19 cellular contexts compared by ENCODE assay signal in the genomic region with DNA sequence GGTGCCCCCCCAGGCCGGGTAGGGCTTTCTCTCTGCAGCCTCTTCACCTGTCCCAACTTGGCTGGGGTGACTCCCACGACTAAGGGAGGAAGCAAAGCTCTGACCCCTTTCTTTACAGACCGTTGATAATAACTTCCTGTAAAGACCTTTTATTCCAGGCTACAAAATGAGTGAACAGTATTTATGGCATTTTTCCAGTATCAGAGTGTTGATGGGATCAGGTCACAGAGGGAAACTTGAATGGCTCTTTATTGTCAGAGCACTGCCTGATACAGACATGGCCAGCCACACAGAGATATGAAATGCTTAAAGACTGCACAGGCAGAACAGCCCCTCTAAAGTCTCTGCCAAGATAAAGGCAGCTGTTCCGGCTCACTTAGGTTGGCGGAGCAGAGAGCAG.
A peak's percentile ranks its signal among the peaks of the same experiment; 100 is the strongest.
DNase-seq lines count a peak whose midpoint lies in the region; ATAC-seq, FAIRE-seq and TF ChIP-seq lines count a peak whose summit lies in the region.
"Had no signal": no experiment of that assay in that cellular context is flagged by ENCODE, and none has a peak within 500 bp of the region (broad histone marks: within the 10 kb centered on the region; RNA-seq: fewer than 3 reads in every experiment).

No MANE protein-coding gene starts in this region.

- no peak for TF ChIP-seq RAD21 in HepG2 (CRISPR knock-in tag; IDR thresholded peaks at IDR 0.05)

- H3K9ac ChIP-seq in HepG2 (ENCODE audit: insufficient read depth, low read depth, low read length) = no peak overlapping the region
- H3K9ac ChIP-seq: neural progenitor cell had no signal

- TF ChIP-seq POLR2A in right lobe of liver (IDR thresholded peaks at IDR 0.05) (no peak), HepG2 (IDR thresholded peaks at IDR 0.05; ENCODE audit: insufficient read depth in 1 of 2, low read depth in 2 of 2, low read length in 2 of 2) (no peak), tibial nerve (IDR thresholded peaks at IDR 0.05) (no peak)

- H3K9me3 ChIP-seq in right lobe of liver (no peaks in the 10 kb centered on the region), HepG2 (ENCODE audit: low read length) (peaks cover 9% of the 10 kb centered on the region), tibial nerve (no peaks in the 10 kb centered on the region)
- H3K9me3 ChIP-seq: colonic mucosa, testis had no signal

- CTCF ChIA-PET in HepG2 (lab: Yijun Ruan, JAX; ENCODE audit: low intra/inter-chr PET ratio, low total read pairs) = no interaction called here

- no TSS peak for BruUV-seq in HepG2 (replicated peaks; lab: Mats Ljungman, UMichigan)

- no peak for TF ChIP-seq CTCF in right lobe of liver (IDR thresholded peaks at IDR 0.05)
- TF ChIP-seq CTCF in HepG2 (CRISPR knock-in tag; IDR thresholded peaks at IDR 0.05) = no peak
- TF ChIP-seq CTCF in tibial nerve (IDR thresholded peaks at IDR 0.05) = no peak

- FAIRE-seq in HepG2 (lab: Jason Lieb, UNC) = no peak
- FAIRE-seq: H54 had no signal

- no peaks in the 10 kb centered on the region for H3K4me1 ChIP-seq in right lobe of liver
- H3K4me1 ChIP-seq in HepG2 (ENCODE audit: insufficient read depth, low read length) = no peaks in the 10 kb centered on the region
- peaks cover 0 to 72% (median 20%) of the 10 kb centered on the region in 4 donors for H3K4me1 ChIP-seq in tibial nerve
- H3K4me1 ChIP-seq: colonic mucosa had no signal

- no peaks in the 10 kb centered on the region for H3K27me3 ChIP-seq in right lobe of liver
- no peaks in the 10 kb centered on the region; a peak in 1 of 5 replicates for H3K27me3 ChIP-seq in HepG2 (ENCODE audit: control insufficient read depth in 1 of 2, insufficient read depth in 2 of 2, low read length in 2 of 2)
- H3K27me3 ChIP-seq in tibial nerve = no peaks in the 10 kb centered on the region
- H3K27me3 ChIP-seq: colonic mucosa, neural progenitor cell, testis had no signal

- peak in 3 of 4 donors; percentile 12 to 56 (median 53) for ATAC-seq in right lobe of liver
- no peak for ATAC-seq in HepG2
- ATAC-seq in left lobe of liver = peak; percentile 21
- no peak for ATAC-seq in GM21717 (IDR thresholded peaks at IDR 0.05; ENCODE audit: unreplicated experiment)
- ATAC-seq: stimulated activated effector memory CD8-positive, alpha-beta T cell treated with anti-CD3 and anti-CD28 coated beads, Interleukin-12 subunit alpha, Interleukin-12 subunit beta, amount 100 ng/mL, for 72 hours had no signal

- H4K20me1 ChIP-seq in HepG2 (ENCODE audit: insufficient read depth, low read length) = no peaks in the 10 kb centered on the region

- H3K27ac ChIP-seq in right lobe of liver (no peak overlapping the region), HepG2 (ENCODE audit: extremely low read length, insufficient read depth, low read length) (no peak overlapping the region), tibial nerve (peak overlapping the region; percentile 31 to 97 (median 75))
- H3K27ac ChIP-seq: colonic mucosa, neural progenitor cell, testis had no signal

- 37% methylated on average over 4 of the region's 5 CpGs for WGBS in right lobe of liver (ENCODE audit: insufficient coverage, low coverage, low lambda C conversion rate, missing lambda C conversion rate)
- 3% methylated on average over 5 of the region's 5 CpGs for WGBS in HepG2 (ENCODE audit: low lambda C conversion rate)
- 17 to 20% methylated on average over 5 of the region's 5 CpGs for WGBS in tibial nerve, 2 donors

- intact Hi-C loops in right lobe of liver (cut with DNase I) (no loop called here), HepG2 (cut with micrococcal nuclease; ENCODE audit: unreplicated experiment) (no loop called here)

- H3K4me2 ChIP-seq in HepG2 (ENCODE audit: low read depth, low read length) = no peak overlapping the region
- H3K4me2 ChIP-seq: neural progenitor cell had no signal

- no peak overlapping the region for H2AFZ ChIP-seq in HepG2 (ENCODE audit: low read length)
- H2AFZ ChIP-seq: neural progenitor cell had no signal

- DNase-seq in right lobe of liver (no peak), HepG2 (ENCODE audit: low spot score) (no peak), OCI-M1 (lab: John Stamatoyannopoulos, UW) (peak; percentile 3), left lobe of liver (ENCODE audit: low spot score) (no peak), tibial nerve (ENCODE audit: low spot score in 2 of 2) (no peak), NCI-H1417 treated with DMSO at 0.1 percent for 48 hours (lab: John Stamatoyannopoulos, UW) (no peak), cerebellum (ENCODE audit: low spot score) (no peak)
- DNase-seq: activated T-cell treated with anti-CD3 and anti-CD28 coated beads, Interleukin-2, amount 50 U/mL, for 24 hours; colonic mucosa; glutamatergic neuron; IMR-90; NCI-H510A; RPMI8226; stimulated activated CD4-positive, alpha-beta T cell treated with anti-CD3 and anti-CD28 coated beads, Interleukin-2, amount 100 ng/mL, for 24 hours; testis had no signal

- H3K36me3 ChIP-seq in right lobe of liver (no peaks in the 10 kb centered on the region), HepG2 (replicated peaks in 1 of 2; ENCODE audit: control insufficient read depth in 1 of 2, insufficient read depth in 2 of 2, low read length in 2 of 2) (no peaks in the 10 kb centered on the region), tibial nerve (no peaks in the 10 kb centered on the region)
- H3K36me3 ChIP-seq: colonic mucosa, neural progenitor cell had no signal

- POLR2A ChIA-PET in HepG2 (lab: Yijun Ruan, JAX) = no interaction called here

- TF ChIP-seq EP300 in HepG2 (IDR thresholded peaks at IDR 0.05; ENCODE audit: low read depth in 2 of 2, low read length in 2 of 2) (no peak), HepG2 (CRISPR knock-in tag; IDR thresholded peaks at IDR 0.05; ENCODE audit: borderline replicate concordance) (no peak), tibial nerve (IDR thresholded peaks at IDR 0.05) (no peak)

- no peaks in the 10 kb centered on the region for H3K79me2 ChIP-seq in HepG2 (ENCODE audit: insufficient read depth, low read length)

- in situ Hi-C loops in HepG2 (cut with HindIII; ENCODE audit: extremely low pct_ligation_motif_present, low pct_unique_long_range_greater_than_20kb) = no loop called here

- H3K4me3 ChIP-seq in right lobe of liver (no peak overlapping the region), HepG2 (replicated peaks in 1 of 3; ENCODE audit: insufficient read depth in 1 of 3, low read depth in 2 of 3, low read length in 3 of 3) (no peak overlapping the region), tibial nerve (no peak overlapping the region)
- H3K4me3 ChIP-seq: colonic mucosa, neural progenitor cell, testis had no signal

TF ChIP-seq in HepG2, 621 proteins besides CTCF, POLR2A, EP300 and RAD21 (continues in another document):
- no peak for TF ChIP-seq ZNF652 (CRISPR knock-in tag; IDR thresholded peaks at IDR 0.05; ENCODE audit: borderline replicate concordance, low read depth)
- TF ChIP-seq, protein P1, sequence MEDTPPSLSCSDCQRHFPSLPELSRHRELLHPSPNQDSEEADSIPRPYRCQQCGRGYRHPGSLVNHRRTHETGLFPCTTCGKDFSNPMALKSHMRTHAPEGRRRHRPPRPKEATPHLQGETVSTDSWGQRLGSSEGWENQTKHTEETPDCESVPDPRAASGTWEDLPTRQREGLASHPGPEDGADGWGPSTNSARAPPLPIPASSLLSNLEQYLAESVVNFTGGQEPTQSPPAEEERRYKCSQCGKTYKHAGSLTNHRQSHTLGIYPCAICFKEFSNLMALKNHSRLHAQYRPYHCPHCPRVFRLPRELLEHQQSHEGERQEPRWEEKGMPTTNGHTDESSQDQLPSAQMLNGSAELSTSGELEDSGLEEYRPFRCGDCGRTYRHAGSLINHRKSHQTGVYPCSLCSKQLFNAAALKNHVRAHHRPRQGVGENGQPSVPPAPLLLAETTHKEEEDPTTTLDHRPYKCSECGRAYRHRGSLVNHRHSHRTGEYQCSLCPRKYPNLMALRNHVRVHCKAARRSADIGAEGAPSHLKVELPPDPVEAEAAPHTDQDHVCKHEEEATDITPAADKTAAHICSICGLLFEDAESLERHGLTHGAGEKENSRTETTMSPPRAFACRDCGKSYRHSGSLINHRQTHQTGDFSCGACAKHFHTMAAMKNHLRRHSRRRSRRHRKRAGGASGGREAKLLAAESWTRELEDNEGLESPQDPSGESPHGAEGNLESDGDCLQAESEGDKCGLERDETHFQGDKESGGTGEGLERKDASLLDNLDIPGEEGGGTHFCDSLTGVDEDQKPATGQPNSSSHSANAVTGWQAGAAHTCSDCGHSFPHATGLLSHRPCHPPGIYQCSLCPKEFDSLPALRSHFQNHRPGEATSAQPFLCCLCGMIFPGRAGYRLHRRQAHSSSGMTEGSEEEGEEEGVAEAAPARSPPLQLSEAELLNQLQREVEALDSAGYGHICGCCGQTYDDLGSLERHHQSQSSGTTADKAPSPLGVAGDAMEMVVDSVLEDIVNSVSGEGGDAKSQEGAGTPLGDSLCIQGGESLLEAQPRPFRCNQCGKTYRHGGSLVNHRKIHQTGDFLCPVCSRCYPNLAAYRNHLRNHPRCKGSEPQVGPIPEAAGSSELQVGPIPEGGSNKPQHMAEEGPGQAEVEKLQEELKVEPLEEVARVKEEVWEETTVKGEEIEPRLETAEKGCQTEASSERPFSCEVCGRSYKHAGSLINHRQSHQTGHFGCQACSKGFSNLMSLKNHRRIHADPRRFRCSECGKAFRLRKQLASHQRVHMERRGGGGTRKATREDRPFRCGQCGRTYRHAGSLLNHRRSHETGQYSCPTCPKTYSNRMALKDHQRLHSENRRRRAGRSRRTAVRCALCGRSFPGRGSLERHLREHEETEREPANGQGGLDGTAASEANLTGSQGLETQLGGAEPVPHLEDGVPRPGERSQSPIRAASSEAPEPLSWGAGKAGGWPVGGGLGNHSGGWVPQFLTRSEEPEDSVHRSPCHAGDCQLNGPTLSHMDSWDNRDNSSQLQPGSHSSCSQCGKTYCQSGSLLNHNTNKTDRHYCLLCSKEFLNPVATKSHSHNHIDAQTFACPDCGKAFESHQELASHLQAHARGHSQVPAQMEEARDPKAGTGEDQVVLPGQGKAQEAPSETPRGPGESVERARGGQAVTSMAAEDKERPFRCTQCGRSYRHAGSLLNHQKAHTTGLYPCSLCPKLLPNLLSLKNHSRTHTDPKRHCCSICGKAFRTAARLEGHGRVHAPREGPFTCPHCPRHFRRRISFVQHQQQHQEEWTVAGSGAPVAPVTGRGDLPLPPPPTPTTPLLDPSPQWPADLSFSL (CRISPR knock-in tag; IDR thresholded peaks at IDR 0.05) = no peak
- no peak for TF ChIP-seq MED13 (CRISPR knock-in tag; IDR thresholded peaks at IDR 0.05)
- no peak for TF ChIP-seq KDM3A (CRISPR knock-in tag; IDR thresholded peaks at IDR 0.05; ENCODE audit: low read depth)
- no peak for TF ChIP-seq ZNF292 (CRISPR knock-in tag; IDR thresholded peaks at IDR 0.05; ENCODE audit: borderline replicate concordance, low read depth)

Comparison
In these comparisons a context has a peak if more than half of its experiments do, and no peak if none do; other contexts are left out.
1. ATAC-seq: peak in right lobe of liver (3 of 4) and left lobe of liver (single experiment); none in HepG2 (single experiment) and GM21717 (single experiment).
2. H3K27ac ChIP-seq: peak in tibial nerve (4 of 4); none in right lobe of liver (0 of 3) and HepG2 (single experiment).